ENCODE assay signal across 17 cellular contexts in the genomic region with DNA sequence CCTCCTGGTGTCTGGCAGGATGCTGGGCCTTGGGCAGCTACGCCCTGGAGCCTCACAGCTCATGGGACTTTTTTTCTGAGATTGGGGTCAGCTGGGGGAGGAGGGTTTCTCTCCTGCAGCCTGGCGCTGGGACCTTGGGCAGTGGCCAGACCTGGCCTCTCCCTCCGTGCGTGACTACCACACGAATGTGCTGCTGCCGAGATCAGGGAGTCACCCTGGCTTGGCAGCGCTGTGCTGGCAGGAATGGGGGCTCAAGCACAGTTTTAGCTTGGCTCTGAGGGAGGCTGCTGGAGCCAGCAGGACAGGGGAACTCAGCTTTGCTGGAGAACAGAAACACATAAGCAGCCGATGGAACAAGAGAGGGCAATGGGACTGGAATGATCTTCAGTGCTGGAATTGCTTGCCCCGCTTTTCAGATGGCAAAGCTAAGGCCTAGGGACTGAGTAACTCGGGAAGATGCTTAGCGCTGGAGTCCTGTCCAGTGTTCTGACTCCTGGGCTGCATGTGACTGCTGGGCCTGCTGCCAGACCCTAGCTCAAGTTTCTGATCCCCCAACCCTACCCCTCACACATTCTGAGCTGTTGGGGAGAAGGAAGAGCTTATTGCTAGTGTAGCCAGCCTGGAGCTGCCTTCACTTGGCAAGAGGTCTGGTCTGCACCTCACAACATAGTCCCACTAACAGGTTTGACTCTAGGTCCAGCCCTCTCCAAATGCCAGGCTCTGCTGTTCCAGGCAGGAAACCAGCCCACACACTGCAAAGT.
A peak's percentile ranks its signal among the peaks of the same experiment; 100 is the strongest.
DNase-seq lines count a peak whose midpoint lies in the region; ATAC-seq, FAIRE-seq and TF ChIP-seq lines count a peak whose summit lies in the region.
"Had no signal": no experiment of that assay in that cellular context is flagged by ENCODE, and none has a peak within 500 bp of the region (broad histone marks: within the 10 kb centered on the region; RNA-seq: fewer than 3 reads in every experiment).

No MANE protein-coding gene starts in this region.

- intact Hi-C loops in kidney (cut with DNase I) = no loop called here

- H3K27me3 ChIP-seq in MG63 = no peaks in the 10 kb centered on the region
- no peaks in the 10 kb centered on the region for H3K27me3 ChIP-seq in thoracic aorta (replicated peaks; ENCODE audit: insufficient read depth)
- H3K27me3 ChIP-seq: spleen, stomach had no signal

- H3K27ac ChIP-seq in kidney (ENCODE audit: low read depth in 2 of 2, low read length in 2 of 2) (no peak overlapping the region), thoracic aorta (peak overlapping the region in 1 of 2 donors; percentile 42)
- H3K27ac ChIP-seq: KMS-11, spleen had no signal

- peak; percentile 97 for DNase-seq in MG63
- DNase-seq in chondrocyte (ENCODE audit: low spot score) = no peak
- peak; percentile 57 for DNase-seq in kidney
- peak; percentile 38 for DNase-seq in thoracic aorta (ENCODE audit: low spot score)
- DNase-seq in GM20000 (ENCODE audit: low spot score) = no peak
- DNase-seq in NK-92 (lab: John Stamatoyannopoulos, UW; ENCODE audit: unreplicated experiment) = no peak
- no peak for DNase-seq in activated CD8-positive, alpha-beta memory T cell treated with anti-CD3 and anti-CD28 coated beads, Interleukin-2, amount 10 ng/mL, durations not matched to agents 7 days and 5 days
- DNase-seq: activated CD8-positive, alpha-beta memory T cell treated with anti-CD3 and anti-CD28 coated beads, Interleukin-2, amount 50 U/mL, for 4 hours; activated naive CD4-positive, alpha-beta T cell treated with Interleukin-2 at 50 U/mL for 16 hours; CD4-positive, CD25-positive, alpha-beta regulatory T cell; DND-41; mesendoderm; NCI-H1694; spleen; stomach; T-helper 1 cell had no signal

- H3K27ac Mint-ChIP-seq in chondrocyte (ENCODE audit: unreplicated experiment) = peak overlapping the region; percentile 66
- H3K27ac Mint-ChIP-seq in activated CD8-positive, alpha-beta memory T cell treated with anti-CD3 and anti-CD28 coated beads, Interleukin-2, amount 10 ng/mL, durations not matched to agents 7 days and 5 days = no peak overlapping the region
- H3K27ac Mint-ChIP-seq: CD4-positive, CD25-positive, alpha-beta regulatory T cell had no signal

- no peaks in the 10 kb centered on the region for H3K4me1 ChIP-seq in kidney (ENCODE audit: control insufficient read depth in 1 of 2, insufficient read depth in 1 of 2, low read depth in 1 of 2, low read length in 2 of 2)
- peaks cover 11 to 25% of the 10 kb centered on the region in 2 donors for H3K4me1 ChIP-seq in thoracic aorta (ENCODE audit: control insufficient read depth in 1 of 2, low read depth in 2 of 2)

- no peak overlapping the region for H3K9ac ChIP-seq in kidney (ENCODE audit: low read length in 2 of 2)
- H3K9ac ChIP-seq: KMS-11 had no signal

- no peak overlapping the region for H3K4me3 Mint-ChIP-seq in chondrocyte (ENCODE audit: unreplicated experiment)
- H3K4me3 Mint-ChIP-seq in activated CD8-positive, alpha-beta memory T cell treated with anti-CD3 and anti-CD28 coated beads, Interleukin-2, amount 10 ng/mL, durations not matched to agents 7 days and 5 days = no peak overlapping the region
- H3K4me3 Mint-ChIP-seq: CD4-positive, CD25-positive, alpha-beta regulatory T cell had no signal

- no peak for TF ChIP-seq CTCF in chondrocyte (IDR thresholded peaks at IDR 0.05)
- TF ChIP-seq CTCF in kidney (IDR thresholded peaks at IDR 0.05; ENCODE audit: borderline replicate concordance, extremely low read depth, insufficient read depth) = no peak
- no peak for TF ChIP-seq CTCF in thoracic aorta (IDR thresholded peaks at IDR 0.05)
- no peak for TF ChIP-seq CTCF in GM20000 (IDR thresholded peaks at IDR 0.05; ENCODE audit: extremely low read depth, missing control alignments)

- no peaks in the 10 kb centered on the region for H3K9me3 Mint-ChIP-seq in chondrocyte (ENCODE audit: low read depth)
- H3K9me3 Mint-ChIP-seq in activated CD8-positive, alpha-beta memory T cell treated with anti-CD3 and anti-CD28 coated beads, Interleukin-2, amount 10 ng/mL, durations not matched to agents 7 days and 5 days (ENCODE audit: low read depth) = no peaks in the 10 kb centered on the region

- H3K36me3 Mint-ChIP-seq in chondrocyte (ENCODE audit: low read depth) = peaks cover 4% of the 10 kb centered on the region
- H3K36me3 Mint-ChIP-seq in activated CD8-positive, alpha-beta memory T cell treated with anti-CD3 and anti-CD28 coated beads, Interleukin-2, amount 10 ng/mL, durations not matched to agents 7 days and 5 days = no peaks in the 10 kb centered on the region
- H3K36me3 Mint-ChIP-seq: CD4-positive, CD25-positive, alpha-beta regulatory T cell had no signal

- no peak for ATAC-seq in thoracic aorta (ENCODE audit: insufficient number of reproducible peaks, low FRiP score, low read depth)
- no peak for ATAC-seq in activated CD8-positive, alpha-beta memory T cell treated with anti-CD3 and anti-CD28 coated beads, Interleukin-2, amount 10 ng/mL, durations not matched to agents 7 days and 5 days

- H3K4me1 Mint-ChIP-seq in chondrocyte (ENCODE audit: low read depth) = peaks cover 40% of the 10 kb centered on the region
- H3K4me1 Mint-ChIP-seq in activated CD8-positive, alpha-beta memory T cell treated with anti-CD3 and anti-CD28 coated beads, Interleukin-2, amount 10 ng/mL, durations not matched to agents 7 days and 5 days = no peaks in the 10 kb centered on the region
- H3K4me1 Mint-ChIP-seq: CD4-positive, CD25-positive, alpha-beta regulatory T cell had no signal

- CTCF ChIA-PET in activated CD8-positive, alpha-beta memory T cell treated with anti-CD3 and anti-CD28 coated beads, Interleukin-2, amount 10 ng/mL, durations not matched to agents 7 days and 5 days (lab: Charles Lee) = no interaction called here

- H3K4me3 ChIP-seq in MG63 (no peak overlapping the region), kidney (ENCODE audit: low read length in 2 of 2) (no peak overlapping the region), thoracic aorta (no peak overlapping the region)
- H3K4me3 ChIP-seq: spleen, stomach had no signal

- FAIRE-seq in kidney (lab: Jason Lieb, UNC) = no peak

- H3K36me3 ChIP-seq in MG63 (peaks cover 11% of the 10 kb centered on the region), kidney (ENCODE audit: control insufficient read depth in 1 of 2, insufficient read depth in 2 of 2, low read length in 2 of 2) (no peaks in the 10 kb centered on the region), thoracic aorta (no peaks in the 10 kb centered on the region)
- H3K36me3 ChIP-seq: spleen, stomach had no signal

- H3K27me3 Mint-ChIP-seq in chondrocyte (ENCODE audit: low read depth) = no peaks in the 10 kb centered on the region
- no peaks in the 10 kb centered on the region for H3K27me3 Mint-ChIP-seq in activated CD8-positive, alpha-beta memory T cell treated with anti-CD3 and anti-CD28 coated beads, Interleukin-2, amount 10 ng/mL, durations not matched to agents 7 days and 5 days

- H3K9me3 ChIP-seq in MG63 (no peaks in the 10 kb centered on the region), kidney (ENCODE audit: control insufficient read depth in 1 of 2, low read length in 2 of 2) (no peaks in the 10 kb centered on the region), thoracic aorta (no peaks in the 10 kb centered on the region)
- H3K9me3 ChIP-seq: spleen, stomach had no signal

Comparison
In these comparisons a context has a peak if more than half of its experiments do, and no peak if none do; other contexts are left out.
1. DNase-seq: peak in MG63 (single experiment), kidney (single experiment) and thoracic aorta (single experiment); none in chondrocyte (single experiment), GM20000 (single experiment), NK-92 (single experiment) and activated CD8-positive, alpha-beta memory T cell treated with anti-CD3 and anti-CD28 coated beads, Interleukin-2, amount 10 ng/mL, durations not matched to agents 7 days and 5 days (single experiment).